In the genomic region with DNA sequence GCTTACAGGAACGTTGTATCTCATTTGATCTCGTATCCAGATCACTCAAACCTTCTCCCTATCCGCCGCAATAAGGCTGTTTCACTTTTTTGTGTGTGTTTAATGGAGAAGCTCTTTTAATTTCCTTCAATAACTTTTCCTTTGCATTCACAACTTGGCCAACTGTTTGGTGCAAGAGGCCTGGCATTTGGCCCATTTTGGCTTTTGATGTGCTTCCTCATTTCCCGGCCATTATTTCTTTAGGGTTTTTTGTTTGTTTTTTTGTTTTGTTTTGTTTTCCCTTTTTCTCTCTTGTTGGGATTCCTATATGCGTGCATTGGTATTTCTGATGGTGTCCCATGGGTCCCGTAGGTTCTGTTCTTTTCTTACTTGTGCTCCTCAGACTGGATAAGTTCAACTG, we compare ENCODE assay signal across 18 cellular contexts. TPM values are rescaled to one million over a fixed set of nuclear protein-coding genes. Genes with fewer than 3 reads are reported as not detected.
A peak's percentile ranks its signal among the peaks of the same experiment; 100 is the strongest.
DNase-seq lines count a peak whose midpoint lies in the region; ATAC-seq, FAIRE-seq and TF ChIP-seq lines count a peak whose summit lies in the region.
"Had no signal": no experiment of that assay in that cellular context is flagged by ENCODE, and none has a peak within 500 bp of the region (broad histone marks: within the 10 kb centered on the region; RNA-seq: fewer than 3 reads in every experiment).

No MANE protein-coding gene starts in this region.

- CTCF ChIA-PET in activated CD4-positive, alpha-beta T cell treated with anti-CD3 and anti-CD28 coated beads, Interleukin-2, amount 10 ng/mL, durations not matched to agents 7 days and 5 days (lab: Charles Lee): no interaction called here
- CTCF ChIA-PET in K562 (lab: Yijun Ruan, JAX; ENCODE audit: low intra/inter-chr PET ratio): no interaction called here

- FAIRE-seq in K562 (lab: Jason Lieb, UNC): no peak
- FAIRE-seq: A204.1, GM12878, HepG2 had no signal

- WGBS in K562 (ENCODE audit: insufficient coverage, low coverage, missing lambda C conversion rate): 90% methylated on average over 7 of the region's 7 CpGs

- no peak for TF ChIP-seq CTCF in K562 (IDR thresholded peaks at IDR 0.05 in 2 of 3, conservative IDR thresholded peaks at IDR 0.05 in 1 of 3; ENCODE audit: insufficient read depth in 2 of 3, low read depth in 1 of 3, low read length in 3 of 3)
- TF ChIP-seq CTCF in dorsolateral prefrontal cortex (IDR thresholded peaks at IDR 0.05 in 54 of 56, conservative IDR thresholded peaks at IDR 0.05 in 2 of 56; ENCODE audit: low read depth in 1 of 56, partially characterized antibody in 56 of 56): no peak

- H3K4me3 ChIP-seq in K562 (no peak overlapping the region), dorsolateral prefrontal cortex (no peak overlapping the region)
- H3K4me3 ChIP-seq: GM12878, GM23338 had no signal

- no peak overlapping the region for H3K4me3 Mint-ChIP-seq in activated CD4-positive, alpha-beta T cell treated with anti-CD3 and anti-CD28 coated beads, Interleukin-2, amount 10 ng/mL, durations not matched to agents 7 days and 5 days
- H3K4me3 Mint-ChIP-seq: GM23338 had no signal

- no peak for TF ChIP-seq RAD21 in K562 (CRISPR knock-in tag; conservative IDR thresholded peaks at IDR 0.05 in 1 of 2, IDR thresholded peaks at IDR 0.05 in 1 of 2)

- H3K9ac ChIP-seq in K562 (ENCODE audit: insufficient read depth in 1 of 2, low read depth in 2 of 2, low read length in 2 of 2): no peak overlapping the region

- TF ChIP-seq EP300 in K562 (IDR thresholded peaks at IDR 0.05; ENCODE audit: low read length): no peak

- no peak for DNase-seq in activated CD4-positive, alpha-beta T cell treated with anti-CD3 and anti-CD28 coated beads, Interleukin-2, amount 10 ng/mL, durations not matched to agents 7 days and 5 days
- DNase-seq in activated CD4-positive, alpha-beta T cell treated with anti-CD3 and anti-CD28 coated beads for 4 hours: no peak
- DNase-seq in MV-4-11 (lab: John Stamatoyannopoulos, UW) (peak; percentile 35), K562 (ENCODE audit: extremely low read depth in 1 of 4, low spot score in 3 of 4) (no peak), pons (ENCODE audit: low spot score) (peak; percentile 25), foreskin melanocyte (no peak), dorsolateral prefrontal cortex (no peak), NCI-H1694 (lab: John Stamatoyannopoulos, UW) (no peak)
- DNase-seq: Calu3; CD4-positive, CD25-positive, alpha-beta regulatory T cell; NCI-H1436 treated with DMSO at 0.1 percent for 48 hours; NCI-H345; NCI-H69; NK-92 treated with Interleukin-12 subunit alpha and Interleukin-12 subunit beta, amount 100 ng/mL, for 24 hours had no signal

- H3K27me3 Mint-ChIP-seq in activated CD4-positive, alpha-beta T cell treated with anti-CD3 and anti-CD28 coated beads, Interleukin-2, amount 10 ng/mL, durations not matched to agents 7 days and 5 days: no peaks in the 10 kb centered on the region
- H3K27me3 Mint-ChIP-seq: CD4-positive, CD25-positive, alpha-beta regulatory T cell had no signal

- BruUV-seq in K562 (replicated peaks; lab: Mats Ljungman, UMichigan): no TSS peak

- POLR2A ChIA-PET in activated CD4-positive, alpha-beta T cell treated with anti-CD3 and anti-CD28 coated beads, Interleukin-2, amount 10 ng/mL, durations not matched to agents 7 days and 5 days (lab: Charles Lee): no interaction called here
- POLR2A ChIA-PET in K562 (lab: Yijun Ruan, JAX): no interaction called here

- H2AFZ ChIP-seq in K562 (ENCODE audit: low read depth, low read length): no peak overlapping the region
- H2AFZ ChIP-seq: GM23338 had no signal

- no peak overlapping the region for H3K4me2 ChIP-seq in K562 (ENCODE audit: insufficient read depth, low read length)
- H3K4me2 ChIP-seq: GM23338 had no signal

- in situ Hi-C loops in K562 (cut with MboI): no loop called here

- H3K4me1 Mint-ChIP-seq in activated CD4-positive, alpha-beta T cell treated with anti-CD3 and anti-CD28 coated beads, Interleukin-2, amount 10 ng/mL, durations not matched to agents 7 days and 5 days: peaks cover 24% of the 10 kb centered on the region

- no peaks in the 10 kb centered on the region for H3K9me3 Mint-ChIP-seq in activated CD4-positive, alpha-beta T cell treated with anti-CD3 and anti-CD28 coated beads, Interleukin-2, amount 10 ng/mL, durations not matched to agents 7 days and 5 days
- H3K9me3 Mint-ChIP-seq: CD4-positive, CD25-positive, alpha-beta regulatory T cell; GM23338 had no signal

- H3K27ac ChIP-seq in K562 (ENCODE audit: extremely low read depth, low read depth, low read length): no peak overlapping the region
- peak overlapping the region in 3 of 59 donors; percentile 7 to 36 (median 27) for H3K27ac ChIP-seq in dorsolateral prefrontal cortex

- no peak for ATAC-seq in K562
- ATAC-seq: GM12878, GM23338, HepG2 had no signal

- peaks cover 6% of the 10 kb centered on the region; the same call in 1 of the 3 replicates for H3K79me2 ChIP-seq in K562 (ENCODE audit: control insufficient read depth, insufficient read depth, low read length)

- peaks cover 63% of the 10 kb centered on the region for H3K36me3 ChIP-seq in K562 (ENCODE audit: control insufficient read depth, insufficient read depth, low read length)

- no peaks in the 10 kb centered on the region for H3K27me3 ChIP-seq in K562 (ENCODE audit: control insufficient read depth in 2 of 2, insufficient read depth in 2 of 2, low read length in 2 of 2)
- no peaks in the 10 kb centered on the region for H3K27me3 ChIP-seq in dorsolateral prefrontal cortex

- no peak for TF ChIP-seq POLR2A in K562 (conservative IDR thresholded peaks at IDR 0.05)

- intact Hi-C loops in K562 (cut with micrococcal nuclease): no loop called here
- intact Hi-C loops in dorsolateral prefrontal cortex (cut with DNase I): no loop called here

- H3K4me1 ChIP-seq in K562 (replicated peaks in 1 of 2; ENCODE audit: control insufficient read depth in 2 of 2, insufficient read depth in 2 of 2, low read length in 2 of 2): peaks cover 7 to 21% of the 10 kb centered on the region in 2 experiments

- H3K36me3 Mint-ChIP-seq in activated CD4-positive, alpha-beta T cell treated with anti-CD3 and anti-CD28 coated beads, Interleukin-2, amount 10 ng/mL, durations not matched to agents 7 days and 5 days (ENCODE audit: low read depth): peaks cover 50% of the 10 kb centered on the region

- H3K27ac Mint-ChIP-seq in activated CD4-positive, alpha-beta T cell treated with anti-CD3 and anti-CD28 coated beads, Interleukin-2, amount 10 ng/mL, durations not matched to agents 7 days and 5 days: peak overlapping the region; percentile 32
- H3K27ac Mint-ChIP-seq: GM23338 had no signal

- H4K20me1 ChIP-seq in K562 (replicated peaks; ENCODE audit: control insufficient read depth, insufficient read depth, low read length): no peaks in the 10 kb centered on the region; the same call in 1 of the 2 replicates

- no peaks in the 10 kb centered on the region for H3K9me1 ChIP-seq in K562 (ENCODE audit: control insufficient read depth, insufficient read depth, low read length)

- H3K9me3 ChIP-seq in K562 (replicated peaks; ENCODE audit: control insufficient read depth, insufficient read depth, low read depth, low read length): no peaks in the 10 kb centered on the region

RNA-seq across cellular contexts. Expression of gene UPF3A, which starts 6.1 kb away (rescaled TPM):
- total RNA-seq in activated CD4-positive, alpha-beta T cell treated with anti-CD3 and anti-CD28 coated beads, Interleukin-2, amount 10 ng/mL, durations not matched to agents 7 days and 5 days: 10 to 100 TPM; 55.1 to 62.1 TPM
- total RNA-seq in K562 (2011; cell fraction: chromatin; rRNA removed; ENCODE audit: low replicate concordance): 115 and 227 TPM in 2 replicates
- total RNA-seq in K562 (2011; cell fraction: nucleolus; rRNA removed): 74.5 and 80.1 TPM in 2 replicates
- 135 and 213 TPM in 2 replicates for total RNA-seq in K562 (2011; cell fraction: nucleoplasm; rRNA removed)
- total RNA-seq in K562 (2014; rRNA removed) (36.2 and 57.8 TPM in 2 replicates), K562 (2014; rRNA removed; fragmentation: Illumina TruSeq; extraction: Trizol) (39.1 and 40.5 TPM in 2 replicates), K562 (2015; rRNA removed; fragmentation: Illumina TruSeq; extraction: Trizol) (44.2 and 48.2 TPM in 2 replicates), K562 (2021) (36.0 and 40.9 TPM in 2 replicates), dorsolateral prefrontal cortex (100 to 1,000 TPM in 46 of 120 experiments, 10 to 100 TPM in 74; 63.4 to 144 (median 93.5) TPM)
- polyA plus RNA-seq in K562 (2011; rRNA removed) (56.7 and 59.9 TPM in 2 replicates), K562 (2014; fragmentation: Illumina TruSeq; extraction: Trizol) (56.1 and 64.8 TPM in 2 replicates), K562 (2014; fragmentation: Nextera tagmentation; extraction: Ambion mirVana) (10 to 100 TPM; 15.6 to 17.5 TPM), K562 (2014; rRNA removed) (64.1 and 76.5 TPM in 2 replicates)
- polyA plus RNA-seq in K562 (2011; cell fraction: cytosol; rRNA removed): 27.1 and 32.5 TPM in 2 replicates
- polyA plus RNA-seq in K562 (2011; cell fraction: nucleus; rRNA removed): 97.8 and 111 TPM in 2 replicates
- 50.7 and 62.2 TPM in 2 replicates for polyA plus RNA-seq in K562 (2012)
- polyA minus RNA-seq in K562 (2011; rRNA and poly(A)+ RNA removed): 27.1 and 29.9 TPM in 2 replicates
- 13.0 and 14.2 TPM in 2 replicates for polyA minus RNA-seq in K562 (2011; cell fraction: cytosol; rRNA and poly(A)+ RNA removed)
- polyA minus RNA-seq in K562 (2011; cell fraction: nucleus; rRNA and poly(A)+ RNA removed): 38.2 and 48.3 TPM in 2 replicates

RNA-seq across cellular contexts. Expression of gene CHAMP1, which starts 39.0 kb away (rescaled TPM):
- total RNA-seq in activated CD4-positive, alpha-beta T cell treated with anti-CD3 and anti-CD28 coated beads, Interleukin-2, amount 10 ng/mL, durations not matched to agents 7 days and 5 days: 10 to 100 TPM; 31.9 to 34.8 TPM
- total RNA-seq in K562 (2011; cell fraction: chromatin; rRNA removed; ENCODE audit: low replicate concordance): 20.2 and 38.7 TPM in 2 replicates
- total RNA-seq in K562 (2011; cell fraction: nucleolus; rRNA removed): 11.8 and 13.4 TPM in 2 replicates
- total RNA-seq in K562 (2011; cell fraction: nucleoplasm; rRNA removed): 25.7 and 37.6 TPM in 2 replicates
- total RNA-seq in K562 (2014; rRNA removed) (15.3 and 16.6 TPM in 2 replicates), K562 (2014; rRNA removed; fragmentation: Illumina TruSeq; extraction: Trizol) (14.2 and 14.6 TPM in 2 replicates), K562 (2015; rRNA removed; fragmentation: Illumina TruSeq; extraction: Trizol) (11.7 and 13.4 TPM in 2 replicates), K562 (2021) (30.8 and 32.4 TPM in 2 replicates), dorsolateral prefrontal cortex (10 to 100 TPM; 13.3 to 26.7 (median 19.3) TPM)
- polyA plus RNA-seq in K562 (2011; rRNA removed) (17.3 and 24.2 TPM in 2 replicates), K562 (2014; fragmentation: Illumina TruSeq; extraction: Trizol) (35.8 and 40.6 TPM in 2 replicates), K562 (2014; fragmentation: Nextera tagmentation; extraction: Ambion mirVana) (under 1 TPM; 0.70 to 0.84 TPM), K562 (2014; rRNA removed) (21.7 and 26.7 TPM in 2 replicates)
- polyA plus RNA-seq in K562 (2011; cell fraction: cytosol; rRNA removed): 30.1 and 30.3 TPM in 2 replicates
- polyA plus RNA-seq in K562 (2011; cell fraction: nucleus; rRNA removed): 18.4 and 22.0 TPM in 2 replicates
- polyA plus RNA-seq in K562 (2012): 21.9 and 24.0 TPM in 2 replicates
- polyA minus RNA-seq in K562 (2011; rRNA and poly(A)+ RNA removed): 14.3 and 17.2 TPM in 2 replicates
- 14.4 and 16.6 TPM in 2 replicates for polyA minus RNA-seq in K562 (2011; cell fraction: cytosol; rRNA and poly(A)+ RNA removed)
- 12.0 and 13.0 TPM in 2 replicates for polyA minus RNA-seq in K562 (2011; cell fraction: nucleus; rRNA and poly(A)+ RNA removed)

RNA-seq across cellular contexts. Expression of gene CDC16, which starts 40.6 kb away (rescaled TPM):
- total RNA-seq in activated CD4-positive, alpha-beta T cell treated with anti-CD3 and anti-CD28 coated beads, Interleukin-2, amount 10 ng/mL, durations not matched to agents 7 days and 5 days: 10 to 100 TPM; 81.6 to 85.4 TPM
- total RNA-seq in K562 (2011; cell fraction: chromatin; rRNA removed; ENCODE audit: low replicate concordance): 144 and 291 TPM in 2 replicates
- 66.0 and 82.0 TPM in 2 replicates for total RNA-seq in K562 (2011; cell fraction: nucleolus; rRNA removed)
- 130 and 163 TPM in 2 replicates for total RNA-seq in K562 (2011; cell fraction: nucleoplasm; rRNA removed)
- 26.4 and 28.2 TPM in 2 replicates for total RNA-seq in K562 (2014; rRNA removed)
- 51.6 and 58.7 TPM in 2 replicates for total RNA-seq in K562 (2014; rRNA removed; fragmentation: Illumina TruSeq; extraction: Trizol)
- 46.9 and 48.5 TPM in 2 replicates for total RNA-seq in K562 (2015; rRNA removed; fragmentation: Illumina TruSeq; extraction: Trizol)
- total RNA-seq in K562 (2021): 54.0 and 59.7 TPM in 2 replicates
- polyA plus RNA-seq in K562 (2011; rRNA removed): 101 and 102 TPM in 2 replicates
- polyA plus RNA-seq in K562 (2011; cell fraction: cytosol; rRNA removed): 28.9 and 36.2 TPM in 2 replicates
- 171 and 301 TPM in 2 replicates for polyA plus RNA-seq in K562 (2011; cell fraction: nucleus; rRNA removed)
- polyA plus RNA-seq in K562 (2012): 44.2 and 83.9 TPM in 2 replicates
- polyA plus RNA-seq in K562 (2014; fragmentation: Illumina TruSeq; extraction: Trizol): 65.7 and 70.2 TPM in 2 replicates
- 10 to 100 TPM; 23.2 to 29.8 TPM for polyA plus RNA-seq in K562 (2014; fragmentation: Nextera tagmentation; extraction: Ambion mirVana)
- polyA plus RNA-seq in K562 (2014; rRNA removed): 67.6 and 68.0 TPM in 2 replicates
- 82.2 and 103 TPM in 2 replicates for polyA minus RNA-seq in K562 (2011; rRNA and poly(A)+ RNA removed)
- polyA minus RNA-seq in K562 (2011; cell fraction: cytosol; rRNA and poly(A)+ RNA removed): 28.1 and 34.2 TPM in 2 replicates
- 72.6 and 131 TPM in 2 replicates for polyA minus RNA-seq in K562 (2011; cell fraction: nucleus; rRNA and poly(A)+ RNA removed)
- 10 to 100 TPM; 55.3 to 95.4 (median 72.7) TPM for total RNA-seq in dorsolateral prefrontal cortex

Comparison
In these comparisons a context has a peak if more than half of its experiments do, and no peak if none do; other contexts are left out.
1. DNase-seq: peak in MV-4-11 (single experiment) and pons (single experiment); none in activated CD4-positive, alpha-beta T cell treated with anti-CD3 and anti-CD28 coated beads, Interleukin-2, amount 10 ng/mL, durations not matched to agents 7 days and 5 days (single experiment), activated CD4-positive, alpha-beta T cell treated with anti-CD3 and anti-CD28 coated beads for 4 hours (0 of 2), K562 (0 of 4), foreskin melanocyte (single experiment), dorsolateral prefrontal cortex (0 of 10) and NCI-H1694 (single experiment).